9 cellular contexts compared by ENCODE assay signal in genomic region chr1:93672069-93672468, GRCh38. TPM values are rescaled to one million over a fixed set of nuclear protein-coding genes. Genes with fewer than 3 reads are reported as not detected.
DNase-seq lines count a peak whose midpoint lies in the region; ATAC-seq and TF ChIP-seq lines count a peak whose summit lies in the region.
"Had no signal": no experiment of that assay in that cellular context is flagged by ENCODE, and none has a peak within 500 bp of the region (broad histone marks: within the 10 kb centered on the region; RNA-seq: fewer than 3 reads in every experiment).

No MANE protein-coding gene starts in this region.

- H3K79me1 ChIP-seq in IMR-90 (ENCODE audit: low read depth in 1 of 2, low read length in 2 of 2) = peaks cover 25 to 88% of the 10 kb centered on the region in 2 experiments

- peak overlapping the region; percentile 35 for H2BK5ac ChIP-seq in IMR-90 (ENCODE audit: low read depth, low read length, poor library complexity, severe bottlenecking)

- no peak for TF ChIP-seq RAD21 in IMR-90 (IDR thresholded peaks at IDR 0.05; ENCODE audit: low read length)

- H3K27me3 ChIP-seq in IMR-90 (ENCODE audit: control insufficient read depth, insufficient read depth, low read length) (no peaks in the 10 kb centered on the region), brain microvascular endothelial cell (replicated peaks) (no peaks in the 10 kb centered on the region), testis (no peaks in the 10 kb centered on the region), Karpas-422 (ENCODE audit: low read length) (no peaks in the 10 kb centered on the region)

- H3K4me2 ChIP-seq in IMR-90 (ENCODE audit: low read depth, low read length) (peak overlapping the region; percentile 52; the same call in 1 of the 2 replicates), Karpas-422 (ENCODE audit: low read depth, low read length, poor library complexity, severe bottlenecking) (no peak overlapping the region)

- peak overlapping the region in 1 of 2 experiments; percentile 71; a peak in 1 of 4 replicates for H4K8ac ChIP-seq in IMR-90 (ENCODE audit: low read depth in 2 of 2, low read length in 2 of 2)

- in situ Hi-C loops in IMR-90 (cut with MboI; ENCODE audit: low sequenced_read_pairs) (loop anchor here (5.0 kb wide), 1 partner anchor 35 kb away; no protein-coding TSS in a partner anchor), brain microvascular endothelial cell (cut with HindIII; ENCODE audit: low pct_ligation_motif_present, low sequenced_read_pairs) (no loop called here)

- peaks cover 48% of the 10 kb centered on the region for H3K9me1 ChIP-seq in IMR-90 (ENCODE audit: insufficient read depth, low read length)

- POLR2A ChIA-PET in IMR-90 (lab: Charles Lee; ENCODE audit: unreplicated experiment) = interaction anchor here (0.6 kb wide), 1 partner anchor 10 kb away, joined by 4 read pairs; no protein-coding TSS in a partner anchor

- H2AK5ac ChIP-seq in IMR-90 (ENCODE audit: low read depth, low read length) = peak overlapping the region; percentile 94

- intact Hi-C loops in IMR-90 (cut with micrococcal nuclease) = no loop called here
- intact Hi-C loops in testis (cut with DNase I; ENCODE audit: low total_unique reads) = no loop called here

- no peak overlapping the region for H3K18ac ChIP-seq in IMR-90 (ENCODE audit: low read depth, low read length)

- no peaks in the 10 kb centered on the region for H3K9me2 ChIP-seq in Karpas-422 (replicated peaks; ENCODE audit: insufficient read depth, low read length)

- peak overlapping the region; percentile 72 for H4K91ac ChIP-seq in IMR-90 (ENCODE audit: insufficient read depth, low read depth, low read length)

- 0 out of 2 replicates have a peak overlapping the region, but pooled peaks have one; percentile 29 for H3K14ac ChIP-seq in IMR-90 (replicated peaks; ENCODE audit: low read depth, low read length)

- peaks cover 9% of the 10 kb centered on the region; the same call in 1 of the 2 replicates for H3K79me2 ChIP-seq in Karpas-422 (ENCODE audit: low read length)

- dilution Hi-C loops in IMR-90 (cut with HindIII; ENCODE audit: low sequenced_read_pairs, unreplicated experiment) = no loop called here

- TF ChIP-seq POLR2A in IMR-90 (IDR thresholded peaks at IDR 0.05; ENCODE audit: low read depth, low read length) (no peak), testis (IDR thresholded peaks at IDR 0.05) (no peak)

- DNase-seq in IMR-90 (peak; percentile 93), brain microvascular endothelial cell (peak; percentile 85), iris pigment epithelial cell (ENCODE audit: low read depth) (peak; percentile 95), testis (peak; percentile 78), Karpas-422 (no peak)
- DNase-seq: T-helper 17 cell had no signal

- H3K4ac ChIP-seq in IMR-90 (ENCODE audit: low read depth, low read length) = peak overlapping the region; percentile 45

- H3K56ac ChIP-seq in IMR-90 (ENCODE audit: extremely low read depth, insufficient read depth, low read length) = 0 out of 2 replicates have a peak overlapping the region, but pooled peaks have one; percentile 24

- H2AFZ ChIP-seq in IMR-90 (replicated peaks; ENCODE audit: low read length, poor library complexity) (no peak overlapping the region), Karpas-422 (ENCODE audit: low read length) (no peak overlapping the region)

- H3K4me3 ChIP-seq in IMR-90 (ENCODE audit: insufficient read depth, low read depth, low read length) = no peak overlapping the region
- no peak overlapping the region for H3K4me3 ChIP-seq in brain microvascular endothelial cell (ENCODE audit: low read depth, low read length)
- H3K4me3 ChIP-seq in testis = no peak overlapping the region
- H3K4me3 ChIP-seq in Karpas-422 (ENCODE audit: low read length) = no peak overlapping the region

- H3K36me3 ChIP-seq in IMR-90 (ENCODE audit: control insufficient read depth, insufficient read depth, low read length) (peaks cover 27% of the 10 kb centered on the region), brain microvascular endothelial cell (replicated peaks) (peaks cover 18% of the 10 kb centered on the region), testis (ENCODE audit: low read depth, missing control alignments) (no peaks in the 10 kb centered on the region), Karpas-422 (ENCODE audit: insufficient read depth, low read length) (no peaks in the 10 kb centered on the region)

- H3K9me3 ChIP-seq in IMR-90 (ENCODE audit: control insufficient read depth, insufficient read depth, low read length) = no peaks in the 10 kb centered on the region
- no peaks in the 10 kb centered on the region for H3K9me3 ChIP-seq in testis
- no peaks in the 10 kb centered on the region for H3K9me3 ChIP-seq in Karpas-422 (ENCODE audit: low read length)

- no peak overlapping the region for H2AK9ac ChIP-seq in IMR-90 (replicated peaks; ENCODE audit: low read depth, low read length, poor library complexity)

- no TSS peak for BruUV-seq in IMR-90 (replicated peaks; lab: Mats Ljungman, UMichigan)

- no peak overlapping the region for H4K5ac ChIP-seq in IMR-90 (ENCODE audit: low read depth, low read length)

- TF ChIP-seq CTCF in IMR-90 (conservative IDR thresholded peaks at IDR 0.05; ENCODE audit: low read depth, low read length) = no peak
- TF ChIP-seq CTCF in brain microvascular endothelial cell (IDR thresholded peaks at IDR 0.05; ENCODE audit: low read depth, low read length, missing control alignments) = no peak
- no peak for TF ChIP-seq CTCF in testis (IDR thresholded peaks at IDR 0.05)

- H2BK15ac ChIP-seq in IMR-90 (ENCODE audit: low read depth, low read length) = peak overlapping the region; percentile 29; the same call in 1 of the 3 replicates

- peak overlapping the region; percentile 14; the same call in 1 of the 2 replicates for H2BK20ac ChIP-seq in IMR-90 (ENCODE audit: low read depth, low read length)

- H3K9ac ChIP-seq in IMR-90 (ENCODE audit: low read depth, low read length) (no peak overlapping the region), Karpas-422 (ENCODE audit: low read length) (no peak overlapping the region)

- H3K27ac ChIP-seq in IMR-90 (ENCODE audit: insufficient read depth, low read length) (0 out of 2 replicates have a peak overlapping the region, but pooled peaks have one; percentile 45), brain microvascular endothelial cell (peak overlapping the region; percentile 8), testis (peak overlapping the region; percentile 10 to 72), Karpas-422 (ENCODE audit: low read length) (no peak overlapping the region)

- H4K20me1 ChIP-seq in IMR-90 (ENCODE audit: insufficient read depth, low read length) (peaks cover 86% of the 10 kb centered on the region), Karpas-422 (ENCODE audit: insufficient read depth, low read depth, low read length) (0 out of 2 replicates have a peak, but pooled peaks cover 9% of the 10 kb centered on the region)

- 0% methylated on average over 1 of the region's 1 CpG; no CpG with 5 or more reads in 1 of the 2 experiments for WGBS in IMR-90 (ENCODE audit: extremely low coverage in 2 of 2, insufficient read length in 1 of 2), 2 experiments
- WGBS in testis, 2 donors = 40 to 45% methylated on average over 1 of the region's 1 CpG

- CTCF ChIA-PET in IMR-90 (lab: Yijun Ruan, JAX) = interaction anchor here (0.8 to 2.1 kb wide), 5 partner anchors 28 to 367 kb away, joined by 3 to 7 read pairs (median 3); no protein-coding TSS in a partner anchor

- H3K4me1 ChIP-seq in IMR-90 (ENCODE audit: control insufficient read depth, insufficient read depth, low read length) = peaks cover 47% of the 10 kb centered on the region
- peaks cover 77% of the 10 kb centered on the region for H3K4me1 ChIP-seq in testis
- H3K4me1 ChIP-seq in Karpas-422 (ENCODE audit: low read length) = no peaks in the 10 kb centered on the region

- peak overlapping the region; percentile 56; the same call in 1 of the 2 replicates for H3K23ac ChIP-seq in IMR-90 (ENCODE audit: low read depth, low read length)

- H2BK120ac ChIP-seq in IMR-90 (ENCODE audit: low read depth, low read length) = no peak overlapping the region

- ATAC-seq in IMR-90 (ENCODE audit: low read depth) (peak; percentile 37; the same call in 1 of the 2 replicates), HG02610 (IDR thresholded peaks at IDR 0.05; ENCODE audit: unreplicated experiment) (no peak), GM21723 (IDR thresholded peaks at IDR 0.05; ENCODE audit: unreplicated experiment) (no peak), GM21381 (IDR thresholded peaks at IDR 0.05; ENCODE audit: unreplicated experiment) (no peak)
- ATAC-seq: T-helper 17 cell had no signal

TF ChIP-seq in IMR-90, 13 proteins besides CTCF, POLR2A, EP300 and RAD21 (continues in another document):
- no peak for TF ChIP-seq USF2 (IDR thresholded peaks at IDR 0.05; ENCODE audit: low read depth, low read length)
- no peak for TF ChIP-seq ELK1 (IDR thresholded peaks at IDR 0.05; ENCODE audit: borderline replicate concordance, low read depth, low read length)
- no peak for TF ChIP-seq SMC3 (IDR thresholded peaks at IDR 0.05; ENCODE audit: low read depth, low read length)
- no peak for TF ChIP-seq MAFK (IDR thresholded peaks at IDR 0.05; ENCODE audit: low read depth, low read length)
- TF ChIP-seq MAZ (IDR thresholded peaks at IDR 0.05; ENCODE audit: borderline replicate concordance, low read depth, low read length) = 0 out of 2 replicates have a peak, but pooled peaks have one; percentile 41
- no peak for TF ChIP-seq CEBPB (IDR thresholded peaks at IDR 0.05; ENCODE audit: low read depth, low read length)

RNA-seq across cellular contexts. Expression of gene BCAR3, which starts 9.6 kb away (rescaled TPM):
- total RNA-seq in IMR-90 (2012; rRNA removed) = 46.4 TPM in 2 replicates
- 41.4 and 47.9 TPM in 2 replicates for polyA plus RNA-seq in IMR-90 (2012; rRNA removed)
- polyA plus RNA-seq in IMR-90 (2012; cell fraction: cytosol; rRNA removed) = 28.9 and 33.4 TPM in 2 replicates
- 41.5 and 54.4 TPM in 2 replicates for polyA plus RNA-seq in IMR-90 (2012; cell fraction: nucleus; rRNA removed; ENCODE audit: low replicate concordance)
- 10 to 100 TPM; 42.9 to 55.9 TPM for total RNA-seq in testis
- 23.2 TPM for polyA plus RNA-seq in testis (ENCODE audit: insufficient read depth, low read depth, low replicate concordance)
- total RNA-seq in Karpas-422 (2014; rRNA removed; shearing (Covaris generic); ENCODE audit: low replicate concordance) = 9.9 and 12.6 TPM in 2 replicates
